In the genomic region with DNA sequence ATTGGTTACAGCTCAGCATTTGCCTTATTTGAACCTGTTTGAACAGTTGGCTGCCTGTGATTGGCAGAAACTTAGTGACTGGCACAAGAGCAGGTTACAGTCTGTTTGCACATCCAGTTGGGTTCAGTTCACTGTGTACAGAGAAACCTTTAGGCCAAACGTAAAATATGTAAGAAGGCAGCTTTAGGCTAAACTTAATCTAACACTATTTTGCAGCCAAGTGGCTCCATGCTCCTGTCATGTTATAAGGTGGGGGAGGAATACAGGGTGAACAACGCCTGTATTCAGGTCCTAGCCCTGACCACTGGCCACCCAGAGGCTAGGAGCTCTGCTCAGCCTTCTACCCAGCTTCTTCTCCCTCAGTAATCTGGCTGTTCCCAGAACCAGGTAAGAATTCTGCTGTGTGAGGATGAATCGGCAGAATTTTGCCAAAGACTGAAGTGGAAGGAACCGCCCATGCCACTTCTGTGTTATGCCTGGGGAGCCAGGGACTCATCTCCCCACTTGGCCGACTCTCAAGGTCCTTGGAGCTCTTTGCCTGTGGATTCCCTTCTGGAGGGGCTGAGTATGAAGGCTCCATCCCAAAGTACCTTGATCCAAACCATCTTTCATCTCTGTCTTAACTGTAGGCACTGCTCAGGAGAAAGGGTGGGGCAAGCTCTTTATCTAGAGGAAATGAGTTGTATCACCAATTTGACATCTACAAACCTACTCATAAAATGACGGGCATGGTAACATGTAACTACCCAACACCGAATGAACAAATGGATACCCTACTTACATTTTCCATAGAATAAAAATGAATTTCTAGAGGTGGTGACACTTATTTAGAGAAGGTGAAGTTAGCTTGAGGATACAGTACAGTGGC, we compare ENCODE assay signal across 16 cellular contexts.
A peak's percentile ranks its signal among the peaks of the same experiment; 100 is the strongest.
DNase-seq lines count a peak whose midpoint lies in the region; ATAC-seq, FAIRE-seq and TF ChIP-seq lines count a peak whose summit lies in the region.
"Had no signal": no experiment of that assay in that cellular context is flagged by ENCODE, and none has a peak within 500 bp of the region (broad histone marks: within the 10 kb centered on the region; RNA-seq: fewer than 3 reads in every experiment).

No MANE protein-coding gene starts in this region.

- peak; percentile 42 for ATAC-seq in omental fat pad (ENCODE audit: low FRiP score)
- ATAC-seq: SK-N-SH treated with all-trans-retinoic acid at 6 μM for 48 hours had no signal

- peak overlapping the region; percentile 11; the same call in 1 of the 2 replicates for H3K27ac ChIP-seq in HL-60 (replicated peaks)
- H3K27ac ChIP-seq: uterus had no signal

- H3K4me3 Mint-ChIP-seq in activated naive CD4-positive, alpha-beta T cell treated with anti-CD3 and anti-CD28 coated beads for 36 hours, result no peak overlapping the region
- H3K4me3 Mint-ChIP-seq: activated CD4-positive, alpha-beta T cell treated with anti-CD3 and anti-CD28 coated beads, Interleukin-2, amount 10 ng/mL, durations not matched to agents 24 days and 14 days had no signal

- H3K4me3 ChIP-seq in HL-60 (replicated peaks; ENCODE audit: insufficient read depth, low read length) (no peak overlapping the region), bronchial epithelial cell (ENCODE audit: low read depth, low read length) (no peak overlapping the region)
- H3K4me3 ChIP-seq: uterus had no signal

- no peak for DNase-seq in activated naive CD4-positive, alpha-beta T cell treated with anti-CD3 and anti-CD28 coated beads for 36 hours
- DNase-seq in activated naive CD4-positive, alpha-beta T cell (lab: John Stamatoyannopoulos, UW), result no peak
- no peak for DNase-seq in HL-60 (ENCODE audit: low read depth in 1 of 2, low spot score in 1 of 2)
- DNase-seq in bronchial epithelial cell (ENCODE audit: low read depth), result peak; percentile 46
- no peak for DNase-seq in omental fat pad (ENCODE audit: low spot score)
- DNase-seq in NCI-H1105 (lab: John Stamatoyannopoulos, UW), result no peak
- DNase-seq in AG08395 (ENCODE audit: low spot score), result no peak
- no peak for DNase-seq in globus pallidus (ENCODE audit: low spot score)
- DNase-seq: activated CD4-positive, alpha-beta T cell treated with anti-CD3 and anti-CD28 coated beads, Interleukin-2, amount 10 ng/mL, durations not matched to agents 24 days and 14 days; dermis blood vessel endothelial cell; NCI-H1105 treated with DMSO at 0.1 percent for 48 hours; NCI-H2107; nucleus accumbens; T-helper 9 cell; uterus had no signal

- H3K36me3 ChIP-seq in bronchial epithelial cell (ENCODE audit: control insufficient read depth, insufficient read depth, low read length), result no peaks in the 10 kb centered on the region
- H3K36me3 ChIP-seq: uterus had no signal

- CTCF ChIA-PET in activated naive CD4-positive, alpha-beta T cell treated with anti-CD3 and anti-CD28 coated beads for 36 hours (lab: Charles Lee), result interaction anchor here (1.0 to 2.7 kb wide), 4 partner anchors 10 to 272 kb away, joined by 3 to 9 read pairs (median 4); no protein-coding TSS in a partner anchor

- FAIRE-seq in bronchial epithelial cell (lab: Jason Lieb, UNC), result no peak

- H3K4me1 Mint-ChIP-seq in activated naive CD4-positive, alpha-beta T cell treated with anti-CD3 and anti-CD28 coated beads for 36 hours (ENCODE audit: low read depth), result peaks cover 24% of the 10 kb centered on the region
- H3K4me1 Mint-ChIP-seq: activated CD4-positive, alpha-beta T cell treated with anti-CD3 and anti-CD28 coated beads, Interleukin-2, amount 10 ng/mL, durations not matched to agents 24 days and 14 days had no signal

- H3K27me3 Mint-ChIP-seq in activated naive CD4-positive, alpha-beta T cell treated with anti-CD3 and anti-CD28 coated beads for 36 hours (ENCODE audit: low read depth), result peaks cover 28% of the 10 kb centered on the region

- no peak for TF ChIP-seq CTCF in HL-60 (IDR thresholded peaks at IDR 0.05; ENCODE audit: insufficient read depth, low read length)
- no peak for TF ChIP-seq CTCF in bronchial epithelial cell (IDR thresholded peaks at IDR 0.05; ENCODE audit: insufficient read depth, low read length, severe bottlenecking)
- no peak for TF ChIP-seq CTCF in omental fat pad (IDR thresholded peaks at IDR 0.05)

- peaks cover 15% of the 10 kb centered on the region for H3K9me3 Mint-ChIP-seq in activated naive CD4-positive, alpha-beta T cell treated with anti-CD3 and anti-CD28 coated beads for 36 hours

- intact Hi-C loops in activated naive CD4-positive, alpha-beta T cell treated with anti-CD3 and anti-CD28 coated beads for 36 hours (cut with micrococcal nuclease), result loop anchor here (1.0 kb wide), 2 partner anchors 24 to 103 kb away; no protein-coding TSS in a partner anchor

- H3K36me3 Mint-ChIP-seq in activated naive CD4-positive, alpha-beta T cell treated with anti-CD3 and anti-CD28 coated beads for 36 hours (ENCODE audit: low read depth), result peaks cover 6% of the 10 kb centered on the region

- peak overlapping the region; percentile 83 for H3K27ac Mint-ChIP-seq in activated naive CD4-positive, alpha-beta T cell treated with anti-CD3 and anti-CD28 coated beads for 36 hours
- H3K27ac Mint-ChIP-seq: activated CD4-positive, alpha-beta T cell treated with anti-CD3 and anti-CD28 coated beads, Interleukin-2, amount 10 ng/mL, durations not matched to agents 24 days and 14 days had no signal

- H3K27me3 ChIP-seq in HL-60 (ENCODE audit: insufficient read depth, poor library complexity, severe bottlenecking) (no peaks in the 10 kb centered on the region), bronchial epithelial cell (ENCODE audit: control insufficient read depth, insufficient read depth, low read length) (no peaks in the 10 kb centered on the region)
- H3K27me3 ChIP-seq: uterus had no signal
